Comparison of ENCODE assay signal across 11 cellular contexts in the genomic region with DNA sequence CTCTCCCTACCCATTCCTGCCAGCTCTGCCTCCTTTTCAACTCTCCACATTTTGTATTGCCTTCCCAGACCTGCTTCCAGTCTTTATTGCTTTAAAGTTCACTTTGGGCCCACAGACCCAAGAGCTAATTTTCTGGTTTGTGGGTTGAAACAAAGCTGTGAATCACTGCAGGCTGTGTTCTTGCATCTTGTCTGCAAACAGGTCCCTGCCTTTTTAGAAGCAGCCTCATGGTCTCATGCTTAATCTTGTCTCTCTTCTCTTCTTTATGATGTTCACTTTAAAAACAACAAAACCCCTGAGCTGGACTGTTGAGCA. TPM values are rescaled to one million over a fixed set of nuclear protein-coding genes. Genes with fewer than 3 reads are reported as not detected.
DNase-seq lines count a peak whose midpoint lies in the region; ATAC-seq and TF ChIP-seq lines count a peak whose summit lies in the region.
"Had no signal": no experiment of that assay in that cellular context is flagged by ENCODE, and none has a peak within 500 bp of the region (broad histone marks: within the 10 kb centered on the region; RNA-seq: fewer than 3 reads in every experiment).

No MANE protein-coding gene starts in this region.

- intact Hi-C loops in activated T-helper 1 cell treated with anti-CD3 and anti-CD28 coated beads, Interleukin-12 subunit alpha, Interleukin-12 subunit beta, Interleukin-2, Interleukin-4 antibody, amounts not matched to agents 30 ng/mL and 10 ng/mL and 1 ng/mL, durations not matched to agents 14 hours and 24 hours and 36 hours (cut with micrococcal nuclease), result no loop called here
- intact Hi-C loops in lower lobe of right lung (cut with DNase I), result no loop called here

- peaks cover 46% of the 10 kb centered on the region for H3K4me1 Mint-ChIP-seq in T-helper 2 cell treated with Interferon-gamma antibody and Interleukin-4, amounts not matched to agents 5 μg/mL and 100 μg/mL, for 36 hours (ENCODE audit: low read depth)
- peaks cover 57% of the 10 kb centered on the region for H3K4me1 Mint-ChIP-seq in activated T-helper 1 cell treated with anti-CD3 and anti-CD28 coated beads, Interleukin-12 subunit alpha, Interleukin-12 subunit beta, Interleukin-2, Interleukin-4 antibody, amounts not matched to agents 30 ng/mL and 10 ng/mL and 1 ng/mL, durations not matched to agents 14 hours and 24 hours and 36 hours (ENCODE audit: low read depth)
- H3K4me1 Mint-ChIP-seq in stimulated activated naive CD8-positive, alpha-beta T cell treated with anti-CD3 and anti-CD28 coated beads, Interleukin-15, amount 100 ng/mL, for 72 hours, result peaks cover 72% of the 10 kb centered on the region

- ATAC-seq in lower lobe of right lung, result no peak
- ATAC-seq in stimulated activated naive CD8-positive, alpha-beta T cell treated with anti-CD3 and anti-CD28 coated beads, Interleukin-15, amount 100 ng/mL, for 72 hours, result no peak
- ATAC-seq in HG02973 (IDR thresholded peaks at IDR 0.05; ENCODE audit: unreplicated experiment), result no peak
- ATAC-seq: esophagus mucosa had no signal

- no peak for DNase-seq in T-helper 2 cell treated with Interferon-gamma antibody and Interleukin-4, amounts not matched to agents 5 μg/mL and 100 μg/mL, for 36 hours (ENCODE audit: low spot score)
- DNase-seq in T-helper 2 cell (no peak), lower lobe of right lung (no peak), NCI-H146 treated with DMSO at 0.1 percent for 48 hours (lab: John Stamatoyannopoulos, UW; ENCODE audit: unreplicated experiment) (no peak), NCI-H2227 (lab: John Stamatoyannopoulos, UW; ENCODE audit: unreplicated experiment) (no peak)
- DNase-seq in activated T-helper 1 cell treated with anti-CD3 and anti-CD28 coated beads, Interleukin-12 subunit alpha, Interleukin-12 subunit beta, Interleukin-2, Interleukin-4 antibody, amounts not matched to agents 30 ng/mL and 10 ng/mL and 1 ng/mL, durations not matched to agents 14 hours and 24 hours and 36 hours (ENCODE audit: low spot score), result no peak
- no peak for DNase-seq in stimulated activated naive CD8-positive, alpha-beta T cell treated with anti-CD3 and anti-CD28 coated beads, Interleukin-15, amount 100 ng/mL, for 72 hours
- DNase-seq: GOT3 had no signal

- H3K36me3 ChIP-seq in lower lobe of right lung, result peaks cover 39% of the 10 kb centered on the region

- H3K9me3 ChIP-seq in lower lobe of right lung, result no peaks in the 10 kb centered on the region

- peaks cover 59% of the 10 kb centered on the region for H3K4me1 ChIP-seq in lower lobe of right lung

- TF ChIP-seq CTCF in lower lobe of right lung (IDR thresholded peaks at IDR 0.05), result no peak

- H3K27me3 Mint-ChIP-seq in T-helper 2 cell treated with Interferon-gamma antibody and Interleukin-4, amounts not matched to agents 5 μg/mL and 100 μg/mL, for 36 hours (ENCODE audit: low read depth), result no peaks in the 10 kb centered on the region
- no peaks in the 10 kb centered on the region for H3K27me3 Mint-ChIP-seq in activated T-helper 1 cell treated with anti-CD3 and anti-CD28 coated beads, Interleukin-12 subunit alpha, Interleukin-12 subunit beta, Interleukin-2, Interleukin-4 antibody, amounts not matched to agents 30 ng/mL and 10 ng/mL and 1 ng/mL, durations not matched to agents 14 hours and 24 hours and 36 hours (ENCODE audit: insufficient read depth)
- H3K27me3 Mint-ChIP-seq in stimulated activated naive CD8-positive, alpha-beta T cell treated with anti-CD3 and anti-CD28 coated beads, Interleukin-15, amount 100 ng/mL, for 72 hours, result no peaks in the 10 kb centered on the region

- peak overlapping the region; percentile 81 for H3K27ac Mint-ChIP-seq in T-helper 2 cell treated with Interferon-gamma antibody and Interleukin-4, amounts not matched to agents 5 μg/mL and 100 μg/mL, for 36 hours
- H3K27ac Mint-ChIP-seq in activated T-helper 1 cell treated with anti-CD3 and anti-CD28 coated beads, Interleukin-12 subunit alpha, Interleukin-12 subunit beta, Interleukin-2, Interleukin-4 antibody, amounts not matched to agents 30 ng/mL and 10 ng/mL and 1 ng/mL, durations not matched to agents 14 hours and 24 hours and 36 hours, result peak overlapping the region; percentile 42
- H3K27ac Mint-ChIP-seq in stimulated activated naive CD8-positive, alpha-beta T cell treated with anti-CD3 and anti-CD28 coated beads, Interleukin-15, amount 100 ng/mL, for 72 hours, result peak overlapping the region; percentile 31 to 94

- H3K36me3 Mint-ChIP-seq in T-helper 2 cell treated with Interferon-gamma antibody and Interleukin-4, amounts not matched to agents 5 μg/mL and 100 μg/mL, for 36 hours (ENCODE audit: low read depth), result peaks cover 62% of the 10 kb centered on the region
- H3K36me3 Mint-ChIP-seq in activated T-helper 1 cell treated with anti-CD3 and anti-CD28 coated beads, Interleukin-12 subunit alpha, Interleukin-12 subunit beta, Interleukin-2, Interleukin-4 antibody, amounts not matched to agents 30 ng/mL and 10 ng/mL and 1 ng/mL, durations not matched to agents 14 hours and 24 hours and 36 hours (ENCODE audit: low read depth), result peaks cover 68% of the 10 kb centered on the region

- peak overlapping the region; percentile 99 for H3K4me3 ChIP-seq in lower lobe of right lung

- no peaks in the 10 kb centered on the region for H3K9me3 Mint-ChIP-seq in T-helper 2 cell treated with Interferon-gamma antibody and Interleukin-4, amounts not matched to agents 5 μg/mL and 100 μg/mL, for 36 hours
- no peaks in the 10 kb centered on the region for H3K9me3 Mint-ChIP-seq in activated T-helper 1 cell treated with anti-CD3 and anti-CD28 coated beads, Interleukin-12 subunit alpha, Interleukin-12 subunit beta, Interleukin-2, Interleukin-4 antibody, amounts not matched to agents 30 ng/mL and 10 ng/mL and 1 ng/mL, durations not matched to agents 14 hours and 24 hours and 36 hours
- no peaks in the 10 kb centered on the region for H3K9me3 Mint-ChIP-seq in stimulated activated naive CD8-positive, alpha-beta T cell treated with anti-CD3 and anti-CD28 coated beads, Interleukin-15, amount 100 ng/mL, for 72 hours

- H3K27me3 ChIP-seq in lower lobe of right lung (ENCODE audit: low read depth), result no peaks in the 10 kb centered on the region

- peak overlapping the region; percentile 99 for H3K27ac ChIP-seq in lower lobe of right lung

- peak overlapping the region; percentile 95 for H3K4me3 Mint-ChIP-seq in T-helper 2 cell treated with Interferon-gamma antibody and Interleukin-4, amounts not matched to agents 5 μg/mL and 100 μg/mL, for 36 hours
- peak overlapping the region; percentile 92 for H3K4me3 Mint-ChIP-seq in activated T-helper 1 cell treated with anti-CD3 and anti-CD28 coated beads, Interleukin-12 subunit alpha, Interleukin-12 subunit beta, Interleukin-2, Interleukin-4 antibody, amounts not matched to agents 30 ng/mL and 10 ng/mL and 1 ng/mL, durations not matched to agents 14 hours and 24 hours and 36 hours
- peak overlapping the region; percentile 91 to 99 for H3K4me3 Mint-ChIP-seq in stimulated activated naive CD8-positive, alpha-beta T cell treated with anti-CD3 and anti-CD28 coated beads, Interleukin-15, amount 100 ng/mL, for 72 hours

RNA-seq across cellular contexts. Expression of gene BTG2, which starts 3.8 kb away (rescaled TPM):
- 137 and 139 TPM in 2 replicates for total RNA-seq in activated T-helper 1 cell treated with anti-CD3 and anti-CD28 coated beads, Interleukin-12 subunit alpha, Interleukin-12 subunit beta, Interleukin-2, Interleukin-4 antibody, amounts not matched to agents 30 ng/mL and 10 ng/mL and 1 ng/mL, durations not matched to agents 14 hours and 24 hours and 36 hours
- total RNA-seq in lower lobe of right lung, result 96.7 TPM

RNA-seq across cellular contexts. Expression of gene FMOD, which starts 41.9 kb away (rescaled TPM):
- 3.4 and 4.1 TPM in 2 replicates for total RNA-seq in activated T-helper 1 cell treated with anti-CD3 and anti-CD28 coated beads, Interleukin-12 subunit alpha, Interleukin-12 subunit beta, Interleukin-2, Interleukin-4 antibody, amounts not matched to agents 30 ng/mL and 10 ng/mL and 1 ng/mL, durations not matched to agents 14 hours and 24 hours and 36 hours
- total RNA-seq in lower lobe of right lung, result 28.9 TPM
- total RNA-seq: HT1080 had no signal
